20 cellular contexts compared by ENCODE assay signal in the genomic region with DNA sequence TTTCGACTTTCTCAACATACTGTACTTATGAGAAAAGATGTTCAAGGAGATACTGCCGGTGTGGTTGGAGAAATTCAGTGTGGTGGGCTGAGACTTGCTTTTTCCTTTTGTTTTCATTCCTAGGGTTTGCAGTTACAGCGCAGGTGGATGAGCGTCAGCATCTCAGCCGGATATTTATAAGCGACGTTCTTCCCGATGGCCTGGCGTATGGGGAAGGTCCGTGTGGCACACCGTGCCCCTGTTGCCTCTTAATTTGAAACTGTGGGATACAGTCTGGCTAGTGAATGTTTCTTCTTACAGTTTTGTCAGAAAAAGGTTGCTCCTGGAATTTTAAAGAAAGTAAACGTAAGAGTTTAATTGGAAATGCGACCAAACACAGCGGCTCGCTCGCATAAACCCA.
DNase-seq lines count a peak whose midpoint lies in the region; ATAC-seq, FAIRE-seq and TF ChIP-seq lines count a peak whose summit lies in the region.
"Had no signal": no experiment of that assay in that cellular context is flagged by ENCODE, and none has a peak within 500 bp of the region (broad histone marks: within the 10 kb centered on the region; RNA-seq: fewer than 3 reads in every experiment).

No MANE protein-coding gene starts in this region.

- H4K20me1 ChIP-seq in OCI-LY3 (ENCODE audit: insufficient read depth, low read length) = no peaks in the 10 kb centered on the region
- no peaks in the 10 kb centered on the region for H4K20me1 ChIP-seq in GM12878 (ENCODE audit: control insufficient read depth, insufficient read depth)

- H3K4me1 Mint-ChIP-seq in stimulated activated effector memory CD8-positive, alpha-beta T cell treated with anti-CD3 and anti-CD28 coated beads, Interleukin-12 subunit alpha, Interleukin-12 subunit beta, amount 100 ng/mL, for 72 hours = peaks cover 25% of the 10 kb centered on the region
- peaks cover 12% of the 10 kb centered on the region for H3K4me1 Mint-ChIP-seq in glutamatergic neuron (ENCODE audit: low read depth, unreplicated experiment)

- ATAC-seq in GM12878 = no peak
- no peak for ATAC-seq in stimulated activated effector memory CD8-positive, alpha-beta T cell treated with anti-CD3 and anti-CD28 coated beads, Interleukin-12 subunit alpha, Interleukin-12 subunit beta, amount 100 ng/mL, for 72 hours
- ATAC-seq: SK-N-SH treated with all-trans-retinoic acid at 6 μM for 48 hours had no signal

- H3K27ac ChIP-seq in OCI-LY3 (ENCODE audit: low read length) (peak overlapping the region; percentile 84), GM12878 (ENCODE audit: control insufficient read depth, insufficient read depth) (peak overlapping the region; percentile 81), Peyer's patch (peak overlapping the region in 1 of 4 donors; percentile 64)

- in situ Hi-C loops in GM12878 (cut with MboI) = no loop called here

- TF ChIP-seq POLR2A in GM12878 (IDR thresholded peaks at IDR 0.05; ENCODE audit: low read depth, low read length) (no peak), Peyer's patch (IDR thresholded peaks at IDR 0.05) (no peak)

- H3K36me3 ChIP-seq in GM06990 (ENCODE audit: control insufficient read depth, insufficient read depth, low read length) (no peaks in the 10 kb centered on the region; the same call in 1 of the 2 replicates), OCI-LY3 (replicated peaks; ENCODE audit: low read depth, low read length) (no peaks in the 10 kb centered on the region), GM12878 (ENCODE audit: control insufficient read depth in 2 of 2, insufficient read depth in 2 of 2, low read length in 1 of 2) (no peaks in the 10 kb centered on the region), Peyer's patch (peaks cover 0 to 29% (median 0%) of the 10 kb centered on the region in 3 donors)

- TF ChIP-seq RAD21 in GM12878 (IDR thresholded peaks at IDR 0.05; ENCODE audit: insufficient read depth, low read depth, low read length) = no peak

- peaks cover 15% of the 10 kb centered on the region for H3K36me3 Mint-ChIP-seq in stimulated activated effector memory CD8-positive, alpha-beta T cell treated with anti-CD3 and anti-CD28 coated beads, Interleukin-12 subunit alpha, Interleukin-12 subunit beta, amount 100 ng/mL, for 72 hours
- no peaks in the 10 kb centered on the region for H3K36me3 Mint-ChIP-seq in glutamatergic neuron (ENCODE audit: unreplicated experiment)

- no peaks in the 10 kb centered on the region for H3K9me3 ChIP-seq in OCI-LY3 (ENCODE audit: insufficient read depth, low read length)
- H3K9me3 ChIP-seq in GM12878 (replicated peaks; ENCODE audit: control insufficient read depth, insufficient read depth, low read length) = no peaks in the 10 kb centered on the region
- H3K9me3 ChIP-seq in Peyer's patch = no peaks in the 10 kb centered on the region

- H3K79me2 ChIP-seq in OCI-LY3 (ENCODE audit: low read length) (no peaks in the 10 kb centered on the region), GM12878 (ENCODE audit: control insufficient read depth, insufficient read depth, low read length) (peaks cover 22% of the 10 kb centered on the region)

- H3K4me3 Mint-ChIP-seq in stimulated activated effector memory CD8-positive, alpha-beta T cell treated with anti-CD3 and anti-CD28 coated beads, Interleukin-12 subunit alpha, Interleukin-12 subunit beta, amount 100 ng/mL, for 72 hours = no peak overlapping the region
- no peak overlapping the region for H3K4me3 Mint-ChIP-seq in glutamatergic neuron (ENCODE audit: unreplicated experiment)

- SMC1A ChIA-PET in GM12878 (lab: Charles Lee; ENCODE audit: uncharacterized antibody, unreplicated experiment) = interaction anchor here (0.7 to 3.8 kb wide), 12 partner anchors 8 to 506 kb away, joined by 3 to 29 read pairs (median 6); no protein-coding TSS in a partner anchor

- H3K27me3 ChIP-seq in GM06990 (replicated peaks; ENCODE audit: control insufficient read depth, insufficient read depth, low read length) (no peaks in the 10 kb centered on the region), OCI-LY3 (ENCODE audit: low read depth, low read length) (no peaks in the 10 kb centered on the region), GM12878 (replicated peaks in 1 of 2; ENCODE audit: control insufficient read depth in 2 of 2, insufficient read depth in 2 of 2, low read length in 1 of 2) (no peaks in the 10 kb centered on the region), Peyer's patch (no peaks in the 10 kb centered on the region)

- peak overlapping the region; percentile 28; the same call in 1 of the 2 replicates for H2AFZ ChIP-seq in OCI-LY3 (ENCODE audit: low read depth, low read length)
- no peak overlapping the region for H2AFZ ChIP-seq in GM12878 (ENCODE audit: control insufficient read depth, low read depth, low read length)

- no peak for TF ChIP-seq EP300 in GM12878 (IDR thresholded peaks at IDR 0.05; ENCODE audit: borderline replicate concordance in 1 of 2, control insufficient read depth in 1 of 2, low read depth in 2 of 2, low read length in 2 of 2)

- intact Hi-C loops in GM12878 (cut with micrococcal nuclease; ENCODE audit: unreplicated experiment) = no loop called here

- no peaks in the 10 kb centered on the region for H3K9me3 Mint-ChIP-seq in stimulated activated effector memory CD8-positive, alpha-beta T cell treated with anti-CD3 and anti-CD28 coated beads, Interleukin-12 subunit alpha, Interleukin-12 subunit beta, amount 100 ng/mL, for 72 hours
- H3K9me3 Mint-ChIP-seq in glutamatergic neuron (ENCODE audit: unreplicated experiment) = no peaks in the 10 kb centered on the region

- no peak for DNase-seq in GM06990 (ENCODE audit: extremely low read depth, insufficient read length)
- DNase-seq in GM12878 (ENCODE audit: low read depth, low spot score) = no peak
- DNase-seq in stimulated activated effector memory CD8-positive, alpha-beta T cell treated with anti-CD3 and anti-CD28 coated beads, Interleukin-12 subunit alpha, Interleukin-12 subunit beta, amount 100 ng/mL, for 72 hours (ENCODE audit: low spot score in 2 of 2) = no peak
- DNase-seq in glutamatergic neuron = no peak
- no peak for DNase-seq in NCI-H146 treated with DMSO at 0.1 percent for 48 hours (lab: John Stamatoyannopoulos, UW; ENCODE audit: unreplicated experiment)
- no peak for DNase-seq in Peyer's patch
- no peak for DNase-seq in NCI-H2171 (lab: John Stamatoyannopoulos, UW)
- DNase-seq: C1 segment of cervical spinal cord, DMS79 treated with DMSO at 0.1 percent for 48 hours, NCI-H1417, NCI-H187 treated with DMSO at 0.1 percent for 48 hours, NCI-H446, NCI-H69, OCI-M1, RPMI8226, SIG-M5, T-helper 1 cell had no signal

- peak overlapping the region; percentile 5 for H3K27ac Mint-ChIP-seq in stimulated activated effector memory CD8-positive, alpha-beta T cell treated with anti-CD3 and anti-CD28 coated beads, Interleukin-12 subunit alpha, Interleukin-12 subunit beta, amount 100 ng/mL, for 72 hours
- no peak overlapping the region for H3K27ac Mint-ChIP-seq in glutamatergic neuron (ENCODE audit: unreplicated experiment)

- H3K4me2 ChIP-seq in OCI-LY3 (ENCODE audit: low read length) (peak overlapping the region; percentile 58), GM12878 (ENCODE audit: control insufficient read depth, insufficient read depth) (peak overlapping the region; percentile 85)

- RAD21 ChIA-PET in GM12878 (lab: Charles Lee; ENCODE audit: unreplicated experiment) = interaction anchor here (0.5 to 4.0 kb wide), 9 partner anchors 10 to 507 kb away, joined by 3 to 24 read pairs (median 8); a partner anchor contains a TSS

- POLR2A ChIA-PET in GM12878 (lab: Charles Lee) = interaction anchor here (1.0 to 3.5 kb wide), 5 partner anchors 10 to 133 kb away, joined by 3 to 19 read pairs (median 4); no protein-coding TSS in a partner anchor

- FAIRE-seq in GM12878 (lab: Jason Lieb, UNC) = no peak
- FAIRE-seq: H1 had no signal

- TF ChIP-seq CTCF in GM06990 (IDR thresholded peaks at IDR 0.05; ENCODE audit: insufficient read depth, low read length, poor library complexity, severe bottlenecking) (no peak), OCI-LY3 (IDR thresholded peaks at IDR 0.05; ENCODE audit: low read depth, low read length) (no peak), GM12878 (IDR thresholded peaks at IDR 0.05 in 2 of 3, conservative IDR thresholded peaks at IDR 0.05 in 1 of 3; ENCODE audit: control insufficient read depth in 2 of 3, extremely low read depth in 1 of 3, insufficient read depth in 1 of 3, low read depth in 3 of 3, low read length in 3 of 3) (no peak), glutamatergic neuron (IDR thresholded peaks at IDR 0.05; ENCODE audit: partially characterized antibody, unreplicated experiment) (no peak), Peyer's patch (IDR thresholded peaks at IDR 0.05) (no peak)

- H3K27me3 Mint-ChIP-seq in glutamatergic neuron (ENCODE audit: unreplicated experiment) = peaks cover 5% of the 10 kb centered on the region

- H3K4me3 ChIP-seq in GM06990 (replicated peaks; ENCODE audit: low read depth, low read length) (peak overlapping the region; percentile 70), OCI-LY3 (ENCODE audit: low read length) (peak overlapping the region; percentile 66), GM12878 (0 out of 2 replicates have a peak overlapping the region, but pooled peaks have one; percentile 16), Peyer's patch (no peak overlapping the region)

- H3K9ac ChIP-seq in OCI-LY3 (ENCODE audit: low read length) = peak overlapping the region; percentile 56
- H3K9ac ChIP-seq in GM12878 (ENCODE audit: control insufficient read depth, insufficient read depth, low read length) = no peak overlapping the region; the same call in 1 of the 2 replicates

- peaks cover 73% of the 10 kb centered on the region for H3K4me1 ChIP-seq in OCI-LY3 (ENCODE audit: low read length)
- peaks cover 22% of the 10 kb centered on the region for H3K4me1 ChIP-seq in GM12878 (ENCODE audit: control insufficient read depth, insufficient read depth, low read length)
- no peaks in the 10 kb centered on the region for H3K4me1 ChIP-seq in Peyer's patch

- no TSS peak for BruUV-seq in GM12878 (replicated peaks; lab: Mats Ljungman, UMichigan)

- CTCF ChIA-PET in GM12878 (lab: Yijun Ruan, JAX) = interaction anchor here (0.8 to 3.3 kb wide), 12 partner anchors 11 to 509 kb away, joined by 3 to 19 read pairs (median 5); no protein-coding TSS in a partner anchor

- WGBS in GM12878 (ENCODE audit: insufficient coverage, insufficient replicate concordance, low lambda C conversion rate, missing lambda C conversion rate) = 71% methylated on average over 16 of the region's 16 CpGs

TF ChIP-seq in GM12878, 131 proteins besides CTCF, POLR2A, EP300 and RAD21 (continues in another document):
- TF ChIP-seq FOXM1 (IDR thresholded peaks at IDR 0.05; ENCODE audit: low read depth, low read length) = no peak

Comparison
In these comparisons a context has a peak if more than half of its experiments do, and no peak if none do; other contexts are left out.
1. H3K4me3 ChIP-seq: peak in GM06990 (single experiment), OCI-LY3 (single experiment) and GM12878 (single experiment); none in Peyer's patch (0 of 4).